1 cellular context compared by ENCODE assay signal in the genomic region with DNA sequence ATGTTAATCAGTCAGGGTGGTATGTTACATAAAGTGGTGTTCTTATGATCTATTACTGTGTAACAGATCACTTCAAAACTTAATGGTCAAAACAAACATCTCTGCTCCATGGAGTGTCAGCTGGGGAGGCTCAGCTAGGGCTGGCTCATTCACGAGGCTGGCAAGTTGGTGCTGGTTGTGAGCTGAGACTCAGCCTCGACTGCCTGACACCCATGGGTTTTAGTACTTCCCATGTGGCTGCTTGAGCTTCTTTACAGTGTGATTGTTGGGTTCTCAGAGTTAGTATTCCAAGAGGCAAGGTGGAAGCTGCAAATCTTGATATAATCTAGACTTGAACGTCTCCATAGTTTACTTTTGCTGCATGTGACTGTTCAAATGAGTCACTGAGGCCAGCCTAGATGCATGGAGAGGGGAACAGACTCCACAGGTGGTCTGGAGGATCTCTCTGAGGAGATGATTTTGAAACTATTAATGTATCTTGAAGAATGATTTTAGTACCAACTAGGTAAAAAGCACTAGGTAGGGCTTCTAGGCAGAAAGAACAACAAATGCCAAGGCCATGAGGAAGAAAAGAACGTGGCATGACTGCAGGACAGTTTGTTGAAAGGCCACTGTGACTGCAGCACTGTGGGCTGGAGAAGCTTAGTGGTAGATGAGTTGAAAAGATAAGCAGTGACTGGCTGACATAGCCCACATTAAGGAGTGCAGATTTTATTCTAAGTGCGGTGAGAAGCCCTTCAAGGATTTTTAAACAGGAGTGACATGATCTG.
TF ChIP-seq lines count a peak whose summit lies in the region.

No MANE protein-coding gene starts in this region.

TF ChIP-seq in K562, 482 proteins besides CTCF, POLR2A, EP300 and RAD21 (continued from another document and continues in another):
- TF ChIP-seq, protein P1, sequence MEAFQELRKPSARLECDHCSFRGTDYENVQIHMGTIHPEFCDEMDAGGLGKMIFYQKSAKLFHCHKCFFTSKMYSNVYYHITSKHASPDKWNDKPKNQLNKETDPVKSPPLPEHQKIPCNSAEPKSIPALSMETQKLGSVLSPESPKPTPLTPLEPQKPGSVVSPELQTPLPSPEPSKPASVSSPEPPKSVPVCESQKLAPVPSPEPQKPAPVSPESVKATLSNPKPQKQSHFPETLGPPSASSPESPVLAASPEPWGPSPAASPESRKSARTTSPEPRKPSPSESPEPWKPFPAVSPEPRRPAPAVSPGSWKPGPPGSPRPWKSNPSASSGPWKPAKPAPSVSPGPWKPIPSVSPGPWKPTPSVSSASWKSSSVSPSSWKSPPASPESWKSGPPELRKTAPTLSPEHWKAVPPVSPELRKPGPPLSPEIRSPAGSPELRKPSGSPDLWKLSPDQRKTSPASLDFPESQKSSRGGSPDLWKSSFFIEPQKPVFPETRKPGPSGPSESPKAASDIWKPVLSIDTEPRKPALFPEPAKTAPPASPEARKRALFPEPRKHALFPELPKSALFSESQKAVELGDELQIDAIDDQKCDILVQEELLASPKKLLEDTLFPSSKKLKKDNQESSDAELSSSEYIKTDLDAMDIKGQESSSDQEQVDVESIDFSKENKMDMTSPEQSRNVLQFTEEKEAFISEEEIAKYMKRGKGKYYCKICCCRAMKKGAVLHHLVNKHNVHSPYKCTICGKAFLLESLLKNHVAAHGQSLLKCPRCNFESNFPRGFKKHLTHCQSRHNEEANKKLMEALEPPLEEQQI (IDR thresholded peaks at IDR 0.05), result no peak
- TF ChIP-seq CBFA2T3 (IDR thresholded peaks at IDR 0.05), result no peak
- TF ChIP-seq, protein P2, sequence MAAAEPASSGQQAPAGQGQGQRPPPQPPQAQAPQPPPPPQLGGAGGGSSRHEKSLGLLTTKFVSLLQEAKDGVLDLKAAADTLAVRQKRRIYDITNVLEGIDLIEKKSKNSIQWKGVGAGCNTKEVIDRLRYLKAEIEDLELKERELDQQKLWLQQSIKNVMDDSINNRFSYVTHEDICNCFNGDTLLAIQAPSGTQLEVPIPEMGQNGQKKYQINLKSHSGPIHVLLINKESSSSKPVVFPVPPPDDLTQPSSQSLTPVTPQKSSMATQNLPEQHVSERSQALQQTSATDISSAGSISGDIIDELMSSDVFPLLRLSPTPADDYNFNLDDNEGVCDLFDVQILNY (CRISPR knock-in tag; IDR thresholded peaks at IDR 0.05), result no peak
- TF ChIP-seq HNRNPK (IDR thresholded peaks at IDR 0.05; ENCODE audit: low read depth, low read length, poor library complexity, severe bottlenecking), result no peak
- no peak for TF ChIP-seq NFYB (IDR thresholded peaks at IDR 0.05; ENCODE audit: extremely low read depth, insufficient read length)
- TF ChIP-seq, protein P3, sequence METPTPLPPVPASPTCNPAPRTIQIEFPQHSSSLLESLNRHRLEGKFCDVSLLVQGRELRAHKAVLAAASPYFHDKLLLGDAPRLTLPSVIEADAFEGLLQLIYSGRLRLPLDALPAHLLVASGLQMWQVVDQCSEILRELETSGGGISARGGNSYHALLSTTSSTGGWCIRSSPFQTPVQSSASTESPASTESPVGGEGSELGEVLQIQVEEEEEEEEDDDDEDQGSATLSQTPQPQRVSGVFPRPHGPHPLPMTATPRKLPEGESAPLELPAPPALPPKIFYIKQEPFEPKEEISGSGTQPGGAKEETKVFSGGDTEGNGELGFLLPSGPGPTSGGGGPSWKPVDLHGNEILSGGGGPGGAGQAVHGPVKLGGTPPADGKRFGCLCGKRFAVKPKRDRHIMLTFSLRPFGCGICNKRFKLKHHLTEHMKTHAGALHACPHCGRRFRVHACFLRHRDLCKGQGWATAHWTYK (CRISPR knock-in tag; IDR thresholded peaks at IDR 0.05), result no peak
- TF ChIP-seq EHMT2 (IDR thresholded peaks at IDR 0.05), result no peak
- TF ChIP-seq DPF2 (IDR thresholded peaks at IDR 0.05), result peak; percentile 51; the same call in 1 of the 2 replicates
- no peak for TF ChIP-seq TAF9B (IDR thresholded peaks at IDR 0.05; ENCODE audit: partially characterized antibody)
- TF ChIP-seq, protein P4, sequence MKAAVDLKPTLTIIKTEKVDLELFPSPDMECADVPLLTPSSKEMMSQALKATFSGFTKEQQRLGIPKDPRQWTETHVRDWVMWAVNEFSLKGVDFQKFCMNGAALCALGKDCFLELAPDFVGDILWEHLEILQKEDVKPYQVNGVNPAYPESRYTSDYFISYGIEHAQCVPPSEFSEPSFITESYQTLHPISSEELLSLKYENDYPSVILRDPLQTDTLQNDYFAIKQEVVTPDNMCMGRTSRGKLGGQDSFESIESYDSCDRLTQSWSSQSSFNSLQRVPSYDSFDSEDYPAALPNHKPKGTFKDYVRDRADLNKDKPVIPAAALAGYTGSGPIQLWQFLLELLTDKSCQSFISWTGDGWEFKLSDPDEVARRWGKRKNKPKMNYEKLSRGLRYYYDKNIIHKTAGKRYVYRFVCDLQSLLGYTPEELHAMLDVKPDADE (conservative IDR thresholded peaks at IDR 0.05; ENCODE audit: control insufficient read depth, low read depth, low read length), result no peak
- TF ChIP-seq ZNF717 (CRISPR knock-in tag; IDR thresholded peaks at IDR 0.05), result no peak
- TF ChIP-seq MEIS2 (IDR thresholded peaks at IDR 0.05; ENCODE audit: partially characterized antibody), result peak; percentile 33
- TF ChIP-seq C11orf30 (IDR thresholded peaks at IDR 0.05; ENCODE audit: low read depth), result no peak
- no peak for TF ChIP-seq POLR2AphosphoS2 (IDR thresholded peaks at IDR 0.05; ENCODE audit: low read length)
- no peak for TF ChIP-seq RBFOX2 (IDR thresholded peaks at IDR 0.05; ENCODE audit: low read depth, low read length)
- TF ChIP-seq, protein P5, sequence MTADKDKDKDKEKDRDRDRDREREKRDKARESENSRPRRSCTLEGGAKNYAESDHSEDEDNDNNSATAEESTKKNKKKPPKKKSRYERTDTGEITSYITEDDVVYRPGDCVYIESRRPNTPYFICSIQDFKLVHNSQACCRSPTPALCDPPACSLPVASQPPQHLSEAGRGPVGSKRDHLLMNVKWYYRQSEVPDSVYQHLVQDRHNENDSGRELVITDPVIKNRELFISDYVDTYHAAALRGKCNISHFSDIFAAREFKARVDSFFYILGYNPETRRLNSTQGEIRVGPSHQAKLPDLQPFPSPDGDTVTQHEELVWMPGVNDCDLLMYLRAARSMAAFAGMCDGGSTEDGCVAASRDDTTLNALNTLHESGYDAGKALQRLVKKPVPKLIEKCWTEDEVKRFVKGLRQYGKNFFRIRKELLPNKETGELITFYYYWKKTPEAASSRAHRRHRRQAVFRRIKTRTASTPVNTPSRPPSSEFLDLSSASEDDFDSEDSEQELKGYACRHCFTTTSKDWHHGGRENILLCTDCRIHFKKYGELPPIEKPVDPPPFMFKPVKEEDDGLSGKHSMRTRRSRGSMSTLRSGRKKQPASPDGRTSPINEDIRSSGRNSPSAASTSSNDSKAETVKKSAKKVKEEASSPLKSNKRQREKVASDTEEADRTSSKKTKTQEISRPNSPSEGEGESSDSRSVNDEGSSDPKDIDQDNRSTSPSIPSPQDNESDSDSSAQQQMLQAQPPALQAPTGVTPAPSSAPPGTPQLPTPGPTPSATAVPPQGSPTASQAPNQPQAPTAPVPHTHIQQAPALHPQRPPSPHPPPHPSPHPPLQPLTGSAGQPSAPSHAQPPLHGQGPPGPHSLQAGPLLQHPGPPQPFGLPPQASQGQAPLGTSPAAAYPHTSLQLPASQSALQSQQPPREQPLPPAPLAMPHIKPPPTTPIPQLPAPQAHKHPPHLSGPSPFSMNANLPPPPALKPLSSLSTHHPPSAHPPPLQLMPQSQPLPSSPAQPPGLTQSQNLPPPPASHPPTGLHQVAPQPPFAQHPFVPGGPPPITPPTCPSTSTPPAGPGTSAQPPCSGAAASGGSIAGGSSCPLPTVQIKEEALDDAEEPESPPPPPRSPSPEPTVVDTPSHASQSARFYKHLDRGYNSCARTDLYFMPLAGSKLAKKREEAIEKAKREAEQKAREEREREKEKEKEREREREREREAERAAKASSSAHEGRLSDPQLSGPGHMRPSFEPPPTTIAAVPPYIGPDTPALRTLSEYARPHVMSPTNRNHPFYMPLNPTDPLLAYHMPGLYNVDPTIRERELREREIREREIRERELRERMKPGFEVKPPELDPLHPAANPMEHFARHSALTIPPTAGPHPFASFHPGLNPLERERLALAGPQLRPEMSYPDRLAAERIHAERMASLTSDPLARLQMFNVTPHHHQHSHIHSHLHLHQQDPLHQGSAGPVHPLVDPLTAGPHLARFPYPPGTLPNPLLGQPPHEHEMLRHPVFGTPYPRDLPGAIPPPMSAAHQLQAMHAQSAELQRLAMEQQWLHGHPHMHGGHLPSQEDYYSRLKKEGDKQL (CRISPR knock-in tag; IDR thresholded peaks at IDR 0.05; ENCODE audit: borderline replicate concordance), result no peak
- TF ChIP-seq LARP7 (IDR thresholded peaks at IDR 0.05), result no peak
- no peak for TF ChIP-seq HDAC6 (IDR thresholded peaks at IDR 0.05; ENCODE audit: low read depth, low read length)
- no peak for TF ChIP-seq YY1 (IDR thresholded peaks at IDR 0.05; ENCODE audit: borderline replicate concordance in 1 of 3, control insufficient read depth in 1 of 3, extremely low read depth in 1 of 3, insufficient read depth in 3 of 3, insufficient read length in 1 of 3, insufficient replicate concordance in 2 of 3, low read depth in 1 of 3, low read length in 2 of 3)
- TF ChIP-seq, protein P6, sequence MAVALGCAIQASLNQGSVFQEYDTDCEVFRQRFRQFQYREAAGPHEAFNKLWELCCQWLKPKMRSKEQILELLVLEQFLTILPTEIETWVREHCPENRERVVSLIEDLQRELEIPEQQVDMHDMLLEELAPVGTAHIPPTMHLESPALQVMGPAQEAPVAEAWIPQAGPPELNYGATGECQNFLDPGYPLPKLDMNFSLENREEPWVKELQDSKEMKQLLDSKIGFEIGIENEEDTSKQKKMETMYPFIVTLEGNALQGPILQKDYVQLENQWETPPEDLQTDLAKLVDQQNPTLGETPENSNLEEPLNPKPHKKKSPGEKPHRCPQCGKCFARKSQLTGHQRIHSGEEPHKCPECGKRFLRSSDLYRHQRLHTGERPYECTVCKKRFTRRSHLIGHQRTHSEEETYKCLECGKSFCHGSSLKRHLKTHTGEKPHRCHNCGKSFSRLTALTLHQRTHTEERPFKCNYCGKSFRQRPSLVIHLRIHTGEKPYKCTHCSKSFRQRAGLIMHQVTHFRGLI (CRISPR knock-in tag; IDR thresholded peaks at IDR 0.05), result no peak
- TF ChIP-seq MTA1 (IDR thresholded peaks at IDR 0.05; ENCODE audit: borderline replicate concordance), result 0 out of 2 replicates have a peak, but pooled peaks have one; percentile 25
- no peak for TF ChIP-seq HMGN3 (IDR thresholded peaks at IDR 0.05; ENCODE audit: borderline replicate concordance, extremely low read depth, insufficient read length, low read depth, low read length)
- TF ChIP-seq, protein P7, sequence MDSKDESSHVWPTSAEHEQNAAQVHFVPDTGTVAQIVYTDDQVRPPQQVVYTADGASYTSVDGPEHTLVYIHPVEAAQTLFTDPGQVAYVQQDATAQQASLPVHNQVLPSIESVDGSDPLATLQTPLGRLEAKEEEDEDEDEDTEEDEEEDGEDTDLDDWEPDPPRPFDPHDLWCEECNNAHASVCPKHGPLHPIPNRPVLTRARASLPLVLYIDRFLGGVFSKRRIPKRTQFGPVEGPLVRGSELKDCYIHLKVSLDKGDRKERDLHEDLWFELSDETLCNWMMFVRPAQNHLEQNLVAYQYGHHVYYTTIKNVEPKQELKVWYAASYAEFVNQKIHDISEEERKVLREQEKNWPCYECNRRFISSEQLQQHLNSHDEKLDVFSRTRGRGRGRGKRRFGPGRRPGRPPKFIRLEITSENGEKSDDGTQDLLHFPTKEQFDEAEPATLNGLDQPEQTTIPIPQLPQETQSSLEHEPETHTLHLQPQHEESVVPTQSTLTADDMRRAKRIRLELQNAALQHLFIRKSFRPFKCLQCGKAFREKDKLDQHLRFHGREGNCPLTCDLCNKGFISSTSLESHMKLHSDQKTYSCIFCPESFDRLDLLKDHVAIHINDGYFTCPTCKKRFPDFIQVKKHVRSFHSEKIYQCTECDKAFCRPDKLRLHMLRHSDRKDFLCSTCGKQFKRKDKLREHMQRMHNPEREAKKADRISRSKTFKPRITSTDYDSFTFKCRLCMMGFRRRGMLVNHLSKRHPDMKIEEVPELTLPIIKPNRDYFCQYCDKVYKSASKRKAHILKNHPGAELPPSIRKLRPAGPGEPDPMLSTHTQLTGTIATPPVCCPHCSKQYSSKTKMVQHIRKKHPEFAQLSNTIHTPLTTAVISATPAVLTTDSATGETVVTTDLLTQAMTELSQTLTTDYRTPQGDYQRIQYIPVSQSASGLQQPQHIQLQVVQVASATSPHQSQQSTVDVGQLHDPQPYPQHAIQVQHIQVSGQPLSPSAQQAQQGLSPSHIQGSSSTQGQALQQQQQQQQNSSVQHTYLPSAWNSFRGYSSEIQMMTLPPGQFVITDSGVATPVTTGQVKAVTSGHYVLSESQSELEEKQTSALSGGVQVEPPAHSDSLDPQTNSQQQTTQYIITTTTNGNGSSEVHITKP (IDR thresholded peaks at IDR 0.05; ENCODE audit: partially characterized antibody), result no peak
- TF ChIP-seq EWSR1 (IDR thresholded peaks at IDR 0.05; ENCODE audit: borderline replicate concordance, low read depth, partially characterized antibody), result no peak
- peak; percentile 90 for TF ChIP-seq FOSL1 (tag; conservative IDR thresholded peaks at IDR 0.05)
- TF ChIP-seq, protein P8, sequence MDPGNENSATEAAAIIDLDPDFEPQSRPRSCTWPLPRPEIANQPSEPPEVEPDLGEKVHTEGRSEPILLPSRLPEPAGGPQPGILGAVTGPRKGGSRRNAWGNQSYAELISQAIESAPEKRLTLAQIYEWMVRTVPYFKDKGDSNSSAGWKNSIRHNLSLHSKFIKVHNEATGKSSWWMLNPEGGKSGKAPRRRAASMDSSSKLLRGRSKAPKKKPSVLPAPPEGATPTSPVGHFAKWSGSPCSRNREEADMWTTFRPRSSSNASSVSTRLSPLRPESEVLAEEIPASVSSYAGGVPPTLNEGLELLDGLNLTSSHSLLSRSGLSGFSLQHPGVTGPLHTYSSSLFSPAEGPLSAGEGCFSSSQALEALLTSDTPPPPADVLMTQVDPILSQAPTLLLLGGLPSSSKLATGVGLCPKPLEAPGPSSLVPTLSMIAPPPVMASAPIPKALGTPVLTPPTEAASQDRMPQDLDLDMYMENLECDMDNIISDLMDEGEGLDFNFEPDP (CRISPR knock-in tag; IDR thresholded peaks at IDR 0.05), result no peak
- TF ChIP-seq SAFB (IDR thresholded peaks at IDR 0.05; ENCODE audit: borderline replicate concordance, low read depth, low read length), result no peak
- no peak for TF ChIP-seq ZNF324 (CRISPR knock-in tag; IDR thresholded peaks at IDR 0.05)
- 0 out of 2 replicates have a peak, but pooled peaks have one; percentile 21 for TF ChIP-seq ZFX (CRISPR knock-in tag; IDR thresholded peaks at IDR 0.05)
- no peak for TF ChIP-seq TAF7 (tag; IDR thresholded peaks at IDR 0.05)
- no peak for TF ChIP-seq ZNF311 (CRISPR knock-in tag; IDR thresholded peaks at IDR 0.05)
- TF ChIP-seq SRF (CRISPR knock-in tag; IDR thresholded peaks at IDR 0.05), result no peak
- no peak for TF ChIP-seq LCOR (CRISPR knock-in tag; IDR thresholded peaks at IDR 0.05)
